ENCODE assay signal across 28 cellular contexts in the genomic region with DNA sequence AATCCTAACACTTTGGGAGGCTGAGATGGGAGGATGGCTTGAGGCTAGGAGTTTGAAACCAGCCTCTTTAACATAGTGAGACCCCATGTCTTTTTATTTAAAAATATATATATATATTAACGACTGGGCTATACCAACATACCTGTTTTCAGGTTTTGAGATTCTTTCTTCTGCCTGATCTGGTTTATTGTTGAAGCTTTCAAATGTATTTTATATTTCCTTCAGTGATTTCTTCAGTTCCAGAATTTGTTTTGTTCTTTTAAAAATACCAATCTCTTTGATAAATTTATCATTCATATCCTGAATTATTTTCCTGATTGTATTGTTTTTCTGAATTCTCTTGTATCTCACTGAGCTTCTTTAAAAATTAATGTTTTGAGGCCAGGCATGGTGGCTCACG. TPM values are rescaled to one million over a fixed set of nuclear protein-coding genes. Genes with fewer than 3 reads are reported as not detected.
DNase-seq lines count a peak whose midpoint lies in the region; FAIRE-seq and TF ChIP-seq lines count a peak whose summit lies in the region.
"Had no signal": no experiment of that assay in that cellular context is flagged by ENCODE, and none has a peak within 500 bp of the region (broad histone marks: within the 10 kb centered on the region; RNA-seq: fewer than 3 reads in every experiment).

No MANE protein-coding gene starts in this region.

- H3K9me3 ChIP-seq in OCI-LY7 (ENCODE audit: low read length) (peaks cover 10% of the 10 kb centered on the region; the same call in 1 of the 2 replicates), mammary epithelial cell (replicated peaks; ENCODE audit: insufficient read depth, low read length) (no peaks in the 10 kb centered on the region)
- H3K9me3 ChIP-seq: BE2C had no signal

- H3K79me2 ChIP-seq in OCI-LY7 (ENCODE audit: insufficient read depth, low read depth, low read length), result no peaks in the 10 kb centered on the region
- H3K79me2 ChIP-seq in mammary epithelial cell (ENCODE audit: insufficient read depth, low read length), result no peaks in the 10 kb centered on the region

- H3K4me3 ChIP-seq in OCI-LY7 (ENCODE audit: low read depth, low read length, poor library complexity, severe bottlenecking), result no peak overlapping the region
- no peak overlapping the region for H3K4me3 ChIP-seq in mammary epithelial cell (replicated peaks in 1 of 3; ENCODE audit: insufficient read depth in 1 of 3, low read depth in 2 of 3, low read length in 3 of 3)
- H3K4me3 ChIP-seq: BLaER1 had no signal

- BruUV-seq in OCI-LY7 (replicated peaks; lab: Mats Ljungman, UMichigan) (no TSS peak), mammary epithelial cell (replicated peaks; lab: Mats Ljungman, UMichigan) (no TSS peak)

- no peaks in the 10 kb centered on the region for H3K27me3 ChIP-seq in mammary epithelial cell (ENCODE audit: insufficient read depth, low read length)
- H3K27me3 ChIP-seq: BE2C, BLaER1 had no signal

- TF ChIP-seq CTCF in OCI-LY7 (conservative IDR thresholded peaks at IDR 0.05; ENCODE audit: low read length) (no peak), mammary epithelial cell (conservative IDR thresholded peaks at IDR 0.05 in 1 of 2, IDR thresholded peaks at IDR 0.05 in 1 of 2; ENCODE audit: extremely low read depth in 1 of 2, insufficient read depth in 1 of 2, low read depth in 1 of 2, low read length in 2 of 2) (no peak)

- H3K36me3 ChIP-seq in OCI-LY7 (ENCODE audit: insufficient read depth, low read length) (peaks cover 20% of the 10 kb centered on the region; the same call in 1 of the 2 replicates), mammary epithelial cell (ENCODE audit: insufficient read depth, low read length) (no peaks in the 10 kb centered on the region)
- H3K36me3 ChIP-seq: BE2C had no signal

- POLR2A ChIA-PET in OCI-LY7 (lab: Charles Lee), result interaction anchor here (0.5 kb wide), 1 partner anchor 332 kb away, joined by 5 read pairs; no protein-coding TSS in a partner anchor

- H2AFZ ChIP-seq in OCI-LY7 (ENCODE audit: low read length) (no peak overlapping the region), mammary epithelial cell (ENCODE audit: low read depth, low read length) (no peak overlapping the region)

- H4K20me1 ChIP-seq in OCI-LY7 (ENCODE audit: insufficient read depth, low read length), result no peaks in the 10 kb centered on the region
- no peaks in the 10 kb centered on the region for H4K20me1 ChIP-seq in mammary epithelial cell (ENCODE audit: insufficient read depth, low read length)
- H4K20me1 ChIP-seq: BLaER1 had no signal

- dilution Hi-C loops in mammary epithelial cell (cut with HindIII; ENCODE audit: low sequenced_read_pairs), result no loop called here

- WGBS in mammary epithelial cell (ENCODE audit: low coverage, missing lambda C conversion rate), result 95% methylated on average over 2 of the region's 2 CpGs

- DNase-seq in OCI-LY7 (ENCODE audit: low spot score) (peak; percentile 4), mammary epithelial cell (no peak), iPS-NIHi11 (ENCODE audit: low spot score) (no peak)
- DNase-seq: 8988T; ACHN; BE2C; C1 segment of cervical spinal cord; CD4-positive, alpha-beta memory T cell; CD4-positive, CD25-positive, alpha-beta regulatory T cell; CD8-positive, alpha-beta memory T cell; COR-L47; DMS 273 treated with DMSO at 0.1 percent for 48 hours; DMS153; DMS53; DMS79; DND-41; EL; GF-D8 had no signal

- H3K4me2 ChIP-seq in OCI-LY7 (ENCODE audit: low read length) (no peak overlapping the region), mammary epithelial cell (ENCODE audit: insufficient read depth, low read depth, low read length) (no peak overlapping the region)
- H3K4me2 ChIP-seq: BLaER1 had no signal

- no peak overlapping the region for H3K9ac ChIP-seq in mammary epithelial cell (ENCODE audit: insufficient read depth, low read length)
- H3K9ac ChIP-seq: BLaER1 had no signal

- no peaks in the 10 kb centered on the region for H3K9me2 ChIP-seq in OCI-LY7 (ENCODE audit: insufficient read depth, low read length)

- CTCF ChIA-PET in OCI-LY7 (lab: Charles Lee; ENCODE audit: unreplicated experiment) (no interaction called here), mammary epithelial cell (lab: Charles Lee; ENCODE audit: low non-redundant PET) (no interaction called here)

- no peak overlapping the region for H3K27ac ChIP-seq in OCI-LY7 (ENCODE audit: low read depth, low read length, poor library complexity, severe bottlenecking)
- H3K27ac ChIP-seq in mammary epithelial cell (ENCODE audit: insufficient read depth, low read depth, low read length), result no peak overlapping the region
- H3K27ac ChIP-seq: BLaER1 had no signal

- peak; percentile 25 for FAIRE-seq in G401.6 (lab: Jason Lieb, UNC)
- FAIRE-seq: A204.1, GM12891, GM19239 had no signal

- intact Hi-C loops in OCI-LY7 (cut with micrococcal nuclease; ENCODE audit: unreplicated experiment), result no loop called here
- intact Hi-C loops in mammary epithelial cell (cut with micrococcal nuclease), result no loop called here

- in situ Hi-C loops in mammary epithelial cell (cut with MboI; ENCODE audit: low sequenced_read_pairs in 2 of 2), result no loop called here

- H3K4me1 ChIP-seq in OCI-LY7 (ENCODE audit: insufficient read depth, low read length, poor library complexity, severe bottlenecking) (no peaks in the 10 kb centered on the region), mammary epithelial cell (ENCODE audit: insufficient read depth, low read length) (no peaks in the 10 kb centered on the region)
- H3K4me1 ChIP-seq: BLaER1 had no signal

RNA-seq across cellular contexts. Expression of a gene that starts 31.2 kb away (rescaled TPM):
- total RNA-seq in OCI-LY7 (2014; rRNA removed; shearing (Covaris generic)), result not detected in 2 replicates
- not detected in 2 replicates for total RNA-seq in OCI-LY7 (2022)
- total RNA-seq in mammary epithelial cell, result not detected
- polyA plus RNA-seq in mammary epithelial cell, result not detected
- not detected for polyA minus RNA-seq in mammary epithelial cell
- total RNA-seq: CD4-positive, alpha-beta memory T cell; CD8-positive, alpha-beta memory T cell; Daoy; G401 had no signal
- polyA plus RNA-seq: CD14-positive monocyte had no signal

RNA-seq across cellular contexts. Expression of a gene that starts 47.4 kb away (rescaled TPM):
- 30.9 and 42.0 TPM in 2 replicates for total RNA-seq in OCI-LY7 (2014; rRNA removed; shearing (Covaris generic))
- total RNA-seq in OCI-LY7 (2022) (25.4 and 30.4 TPM in 2 replicates), mammary epithelial cell (1 to 10 TPM; 3.0 to 7.5 TPM)
- polyA plus RNA-seq in mammary epithelial cell, result 4.4 TPM
- 2.6 TPM for polyA minus RNA-seq in mammary epithelial cell

RNA-seq across cellular contexts. Expression of a gene that starts 48.0 kb away (rescaled TPM):
- total RNA-seq in OCI-LY7 (2014; rRNA removed; shearing (Covaris generic)), result 29.3 and 30.1 TPM in 2 replicates
- total RNA-seq in OCI-LY7 (2022), result 61.2 and 63.6 TPM in 2 replicates
- 10 to 100 TPM; 21.8 to 42.4 TPM for total RNA-seq in mammary epithelial cell
- 13.7 TPM for polyA plus RNA-seq in mammary epithelial cell
- 14.5 TPM for polyA minus RNA-seq in mammary epithelial cell

RNA-seq across cellular contexts. Expression of a gene that starts 51.1 kb away (rescaled TPM):
- total RNA-seq in OCI-LY7 (2014; rRNA removed; shearing (Covaris generic)), result not detected in 2 replicates
- not detected in 2 replicates for total RNA-seq in OCI-LY7 (2022)
- total RNA-seq in mammary epithelial cell, result not detected
- not detected for polyA plus RNA-seq in mammary epithelial cell
- not detected for polyA minus RNA-seq in mammary epithelial cell
- total RNA-seq: A673; CD4-positive, alpha-beta memory T cell; CD4-positive, CD25-positive, alpha-beta regulatory T cell; CD8-positive, alpha-beta memory T cell; Daoy; G401 had no signal
- polyA plus RNA-seq: AG04450; CD14-positive monocyte; CD8-positive, alpha-beta memory T cell had no signal
